In the genomic region with DNA sequence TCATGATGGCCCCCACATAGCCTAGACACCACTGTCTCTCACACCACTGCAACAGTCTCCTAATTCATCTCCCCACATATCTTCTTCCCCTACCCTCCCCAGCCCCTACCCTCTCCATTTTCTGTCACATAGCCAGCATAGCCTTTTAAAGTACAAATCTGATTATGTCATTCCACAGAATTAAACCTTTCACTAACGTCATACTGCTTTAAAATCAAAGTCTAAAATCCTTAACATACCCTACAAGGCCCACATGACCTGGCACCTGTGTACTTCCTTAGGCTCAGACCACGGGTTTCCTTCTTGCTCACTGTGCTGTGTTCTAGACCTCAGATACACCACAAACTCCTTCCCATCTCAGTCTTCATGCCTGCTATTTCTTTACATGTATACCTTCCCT, we compare ENCODE assay signal across 11 cellular contexts. TPM values are rescaled to one million over a fixed set of nuclear protein-coding genes. Genes with fewer than 3 reads are reported as not detected.
A peak's percentile ranks its signal among the peaks of the same experiment; 100 is the strongest.
DNase-seq lines count a peak whose midpoint lies in the region; ATAC-seq and TF ChIP-seq lines count a peak whose summit lies in the region.
"Had no signal": no experiment of that assay in that cellular context is flagged by ENCODE, and none has a peak within 500 bp of the region (broad histone marks: within the 10 kb centered on the region; RNA-seq: fewer than 3 reads in every experiment).

No MANE protein-coding gene starts in this region.

- no peaks in the 10 kb centered on the region for H3K36me3 ChIP-seq in Loucy (ENCODE audit: insufficient read depth, low read length)

- no peak for TF ChIP-seq CTCF in Loucy (conservative IDR thresholded peaks at IDR 0.05; ENCODE audit: low read length)
- no peak for TF ChIP-seq CTCF in natural killer cell (IDR thresholded peaks at IDR 0.05)
- TF ChIP-seq CTCF in MCF 10A (IDR thresholded peaks at IDR 0.05; ENCODE audit: unreplicated experiment), result no peak

- no peaks in the 10 kb centered on the region for H3K9me3 Mint-ChIP-seq in activated CD4-positive, alpha-beta T cell treated with anti-CD3 and anti-CD28 coated beads, Interleukin-2, amount 10 ng/mL, durations not matched to agents 24 days and 14 days
- no peaks in the 10 kb centered on the region for H3K9me3 Mint-ChIP-seq in natural killer cell
- H3K9me3 Mint-ChIP-seq in MCF 10A (ENCODE audit: unreplicated experiment), result no peaks in the 10 kb centered on the region

- H3F3A ChIP-seq in Loucy (ENCODE audit: low read depth), result no peaks in the 10 kb centered on the region

- H3K27me3 ChIP-seq in Loucy (ENCODE audit: insufficient read depth, low read length, poor library complexity, severe bottlenecking), result no peaks in the 10 kb centered on the region
- H3K27me3 ChIP-seq: SJCRH30 had no signal

- peaks cover 7% of the 10 kb centered on the region; the same call in 1 of the 2 replicates for H3K79me2 ChIP-seq in Loucy (ENCODE audit: insufficient read depth, low read length)

- H3K4me1 ChIP-seq in Loucy (ENCODE audit: insufficient read depth, low read length, poor library complexity, severe bottlenecking), result peaks cover 31% of the 10 kb centered on the region
- H3K4me1 ChIP-seq: SJCRH30 had no signal

- H3K4me3 Mint-ChIP-seq in activated CD4-positive, alpha-beta T cell treated with anti-CD3 and anti-CD28 coated beads, Interleukin-2, amount 10 ng/mL, durations not matched to agents 24 days and 14 days, result no peak overlapping the region
- H3K4me3 Mint-ChIP-seq in natural killer cell (no peak overlapping the region), MCF 10A (ENCODE audit: unreplicated experiment) (no peak overlapping the region)

- peak; percentile 66 for ATAC-seq in GM21619 (IDR thresholded peaks at IDR 0.05; ENCODE audit: unreplicated experiment)
- ATAC-seq in natural killer cell, result peak; percentile 69 to 74 (median 71)
- ATAC-seq in HG03571 (IDR thresholded peaks at IDR 0.05; ENCODE audit: unreplicated experiment), result no peak
- ATAC-seq in GM18498 (IDR thresholded peaks at IDR 0.05; ENCODE audit: unreplicated experiment), result no peak

- no peaks in the 10 kb centered on the region for H4K20me1 ChIP-seq in Loucy (ENCODE audit: insufficient read depth, low read length, poor library complexity, severe bottlenecking)

- BruUV-seq in MCF 10A (replicated peaks; lab: Mats Ljungman, UMichigan), result no TSS peak

- H3K9me3 ChIP-seq in Loucy (ENCODE audit: insufficient read depth, low read depth, low read length), result no peaks in the 10 kb centered on the region
- H3K9me3 ChIP-seq: SJCRH30, thoracic aorta had no signal

- no peak overlapping the region for H3K27ac Mint-ChIP-seq in activated CD4-positive, alpha-beta T cell treated with anti-CD3 and anti-CD28 coated beads, Interleukin-2, amount 10 ng/mL, durations not matched to agents 24 days and 14 days
- H3K27ac Mint-ChIP-seq in natural killer cell, result no peak overlapping the region
- H3K27ac Mint-ChIP-seq in MCF 10A (ENCODE audit: low read depth, unreplicated experiment), result no peak overlapping the region

- no peak overlapping the region for H2AFZ ChIP-seq in Loucy (ENCODE audit: low read length)

- H3K36me3 Mint-ChIP-seq in activated CD4-positive, alpha-beta T cell treated with anti-CD3 and anti-CD28 coated beads, Interleukin-2, amount 10 ng/mL, durations not matched to agents 24 days and 14 days (ENCODE audit: low read depth), result peaks cover 7% of the 10 kb centered on the region
- H3K36me3 Mint-ChIP-seq in natural killer cell, result no peaks in the 10 kb centered on the region
- H3K36me3 Mint-ChIP-seq in MCF 10A (ENCODE audit: insufficient read depth, unreplicated experiment), result no peaks in the 10 kb centered on the region

- intact Hi-C loops in activated CD4-positive, alpha-beta T cell treated with anti-CD3 and anti-CD28 coated beads, Interleukin-2, amount 10 ng/mL, durations not matched to agents 24 days and 14 days (cut with micrococcal nuclease), result no loop called here
- intact Hi-C loops in natural killer cell (cut with micrococcal nuclease), result no loop called here
- intact Hi-C loops in MCF 10A (cut with micrococcal nuclease), result no loop called here

- peak overlapping the region; percentile 50 for H3K4me2 ChIP-seq in Loucy (ENCODE audit: low read depth, low read length, poor library complexity, severe bottlenecking)

- no peaks in the 10 kb centered on the region for H3K27me3 Mint-ChIP-seq in activated CD4-positive, alpha-beta T cell treated with anti-CD3 and anti-CD28 coated beads, Interleukin-2, amount 10 ng/mL, durations not matched to agents 24 days and 14 days
- H3K27me3 Mint-ChIP-seq in natural killer cell (ENCODE audit: low read depth in 2 of 2), result no peaks in the 10 kb centered on the region
- H3K27me3 Mint-ChIP-seq in MCF 10A (ENCODE audit: insufficient read depth, unreplicated experiment), result no peaks in the 10 kb centered on the region

- POLR2A ChIA-PET in MCF 10A (lab: Yijun Ruan, JAX), result no interaction called here

- peak; percentile 75 for DNase-seq in activated CD4-positive, alpha-beta T cell treated with anti-CD3 and anti-CD28 coated beads, Interleukin-2, amount 10 ng/mL, durations not matched to agents 24 days and 14 days
- DNase-seq in activated CD4-positive, alpha-beta T cell treated with anti-CD3 and anti-CD28 coated beads for 4 hours, result no peak
- DNase-seq in natural killer cell (no peak), MCF 10A (ENCODE audit: unreplicated experiment) (no peak)
- DNase-seq: activated CD8-positive, alpha-beta memory T cell treated with anti-CD3 and anti-CD28 coated beads for 24 hours; SJCRH30 had no signal

- no peaks in the 10 kb centered on the region for H3K9me2 ChIP-seq in Loucy (replicated peaks; ENCODE audit: low read depth, low read length)

- H3K9ac ChIP-seq in Loucy (ENCODE audit: low read depth, low read length, poor library complexity, severe bottlenecking), result no peak overlapping the region

- no peak overlapping the region for H3K4me3 ChIP-seq in Loucy (ENCODE audit: low read length, poor library complexity, severe bottlenecking)
- H3K4me3 ChIP-seq: SJCRH30, thoracic aorta had no signal

- H3K4me1 Mint-ChIP-seq in activated CD4-positive, alpha-beta T cell treated with anti-CD3 and anti-CD28 coated beads, Interleukin-2, amount 10 ng/mL, durations not matched to agents 24 days and 14 days, result peaks cover 8% of the 10 kb centered on the region
- peaks cover 7 to 13% of the 10 kb centered on the region in 2 donors for H3K4me1 Mint-ChIP-seq in natural killer cell
- H3K4me1 Mint-ChIP-seq in MCF 10A (ENCODE audit: insufficient read depth, unreplicated experiment), result peaks cover 6% of the 10 kb centered on the region

- CTCF ChIA-PET in MCF 10A (lab: Yijun Ruan, JAX), result no interaction called here

RNA-seq across cellular contexts. Expression of gene OSTM1, which starts 5.9 kb away (rescaled TPM):
- 14.6 and 16.8 TPM in 2 replicates for total RNA-seq in activated CD4-positive, alpha-beta T cell treated with anti-CD3 and anti-CD28 coated beads, Interleukin-2, amount 10 ng/mL, durations not matched to agents 24 days and 14 days
- total RNA-seq in natural killer cell (10 to 100 TPM; 39.2 to 56.9 (median 49.1) TPM), MCF 10A (2022) (35.5 and 71.8 TPM in 2 replicates)

Comparison
In these comparisons a context has a peak if more than half of its experiments do, and no peak if none do; other contexts are left out.
1. ATAC-seq: peak in GM21619 (single experiment) and natural killer cell (3 of 3); none in HG03571 (single experiment) and GM18498 (single experiment).